In genomic region chr1:151165281-151165737, GRCh38 we compare ENCODE assay signal across 8 cellular contexts. TPM values are rescaled to one million over a fixed set of nuclear protein-coding genes. Genes with fewer than 3 reads are reported as not detected.
DNase-seq lines count a peak whose midpoint lies in the region; ATAC-seq and TF ChIP-seq lines count a peak whose summit lies in the region.

No MANE protein-coding gene starts in this region.

- peak overlapping the region; percentile 93 to 97 (median 95) for H3K4me3 Mint-ChIP-seq in brain

- ATAC-seq in Right ventricle myocardium inferior: peak; percentile 74
- no peak for ATAC-seq in HG03139 (IDR thresholded peaks at IDR 0.05; ENCODE audit: unreplicated experiment)
- no peak for ATAC-seq in HG03108 (IDR thresholded peaks at IDR 0.05; ENCODE audit: unreplicated experiment)

- H3K27me3 ChIP-seq in skeletal muscle tissue (ENCODE audit: control insufficient read depth in 3 of 3, insufficient read depth in 3 of 3, low read length in 3 of 3): no peaks in the 10 kb centered on the region

- H3K27me3 Mint-ChIP-seq in brain: peaks cover 16% of the 10 kb centered on the region

- H3K27ac ChIP-seq in skeletal muscle tissue (ENCODE audit: low read depth, low read length): peak overlapping the region; percentile 89

- peaks cover 22 to 35% (median 23%) of the 10 kb centered on the region in 3 donors for H3K36me3 ChIP-seq in skeletal muscle tissue (ENCODE audit: control insufficient read depth in 3 of 3, insufficient read depth in 3 of 3, low read length in 3 of 3)

- TF ChIP-seq CTCF in brain (conservative IDR thresholded peaks at IDR 0.05): no peak

- peak overlapping the region; percentile 83 to 99 (median 99) for H3K4me3 ChIP-seq in skeletal muscle tissue (ENCODE audit: low read length in 3 of 3)

- DNase-seq in Right ventricle myocardium inferior (ENCODE audit: missing footprints) (no peak), cardiac septum (ENCODE audit: low spot score) (no peak), NCI-H2171 treated with DMSO at 0.1 percent for 48 hours (lab: John Stamatoyannopoulos, UW) (peak; percentile 92), iPS-NIHi7 (ENCODE audit: extremely low spot score) (peak; percentile 86)

- H3K9ac ChIP-seq in skeletal muscle tissue (ENCODE audit: low read depth in 1 of 3, low read length in 3 of 3): peak overlapping the region; percentile 83 to 97 (median 90)

- peaks cover 39% of the 10 kb centered on the region for H3K36me3 Mint-ChIP-seq in brain

- peaks cover 42 to 54% (median 42%) of the 10 kb centered on the region in 3 donors for H3K4me1 ChIP-seq in skeletal muscle tissue (ENCODE audit: control insufficient read depth in 3 of 3, insufficient read depth in 3 of 3, low read length in 3 of 3)

- peaks cover 49% of the 10 kb centered on the region for H3K4me1 Mint-ChIP-seq in brain

- H3K9me3 Mint-ChIP-seq in brain: peaks cover 0 to 4% (median 0%) of the 10 kb centered on the region in 5 experiments

- H3K27ac Mint-ChIP-seq in brain: peak overlapping the region; percentile 98 to 100 (median 99)

- intact Hi-C loops in Right ventricle myocardium inferior (cut with DNase I): loop anchor here (1.0 kb wide), 1 partner anchor 19 kb away; the partner anchor contains the start of gene SEMA6C
- intact Hi-C loops in cardiac septum (cut with DNase I): loop anchor here (5.0 kb wide), 1 partner anchor 162 kb away; the partner anchor contains the start of gene PI4KB

- H3K9me3 ChIP-seq in skeletal muscle tissue (ENCODE audit: control insufficient read depth in 3 of 3, low read length in 3 of 3): no peaks in the 10 kb centered on the region

RNA-seq across cellular contexts. Expression of gene LYSMD1, which starts 0.4 kb away (rescaled TPM):
- total RNA-seq in Right ventricle myocardium inferior (12.3 TPM), cardiac septum (12.5 TPM), skeletal muscle tissue (9.9 TPM)
- polyA plus RNA-seq in brain (ENCODE audit: insufficient read depth, low read depth, low replicate concordance): 23.9 TPM

RNA-seq across cellular contexts. Expression of gene SCNM1, which starts 0.6 kb away (rescaled TPM):
- total RNA-seq in Right ventricle myocardium inferior (16.6 TPM), cardiac septum (20.7 TPM), skeletal muscle tissue (24.5 TPM)
- 91.9 TPM for polyA plus RNA-seq in brain (ENCODE audit: insufficient read depth, low read depth, low replicate concordance)

RNA-seq across cellular contexts. Expression of gene TNFAIP8L2, which starts 8.9 kb away (rescaled TPM):
- 2.6 TPM for total RNA-seq in Right ventricle myocardium inferior
- 0.86 TPM for total RNA-seq in cardiac septum
- 1.7 TPM for polyA plus RNA-seq in brain (ENCODE audit: insufficient read depth, low read depth, low replicate concordance)
- total RNA-seq in skeletal muscle tissue: 4.2 TPM

RNA-seq across cellular contexts. Expression of gene TMOD4, which starts 10.5 kb away (rescaled TPM):
- total RNA-seq in Right ventricle myocardium inferior: not detected
- not detected for total RNA-seq in cardiac septum
- not detected for polyA plus RNA-seq in brain (ENCODE audit: insufficient read depth, low read depth, low replicate concordance)
- total RNA-seq in skeletal muscle tissue: 50.6 TPM

RNA-seq across cellular contexts. Expression of gene SEMA6C, which starts 18.9 kb away (rescaled TPM):
- total RNA-seq in Right ventricle myocardium inferior (57.6 TPM), cardiac septum (46.5 TPM), skeletal muscle tissue (15.7 TPM)
- 54.0 TPM for polyA plus RNA-seq in brain (ENCODE audit: insufficient read depth, low read depth, low replicate concordance)

Comparison
In these comparisons a context has a peak if more than half of its experiments do, and no peak if none do; other contexts are left out.
1. DNase-seq: peak in NCI-H2171 treated with DMSO at 0.1 percent for 48 hours (single experiment) and iPS-NIHi7 (single experiment); none in Right ventricle myocardium inferior (single experiment) and cardiac septum (single experiment).